24 cellular contexts compared by ENCODE assay signal in the genomic region with DNA sequence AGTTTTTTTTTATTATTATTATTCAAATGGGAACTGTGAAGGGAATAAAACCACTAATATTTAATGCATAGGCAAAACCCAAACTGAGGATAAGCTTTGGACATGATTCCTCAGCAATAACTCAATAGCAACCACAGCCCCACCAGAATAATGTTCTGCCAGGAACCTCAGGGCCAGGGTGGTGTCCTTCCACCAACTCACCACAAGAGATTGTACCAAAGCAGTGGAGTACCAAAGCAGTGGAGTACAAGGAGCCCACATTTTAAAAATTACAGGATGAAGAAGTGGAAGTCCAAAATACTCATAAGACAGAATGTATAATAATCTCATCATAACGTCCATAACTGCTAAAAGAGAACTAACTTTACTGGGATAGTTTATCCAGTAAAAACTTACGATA.
"Had no signal": no experiment of that assay in that cellular context is flagged by ENCODE, and none has a peak within 500 bp of the region (broad histone marks: within the 10 kb centered on the region; RNA-seq: fewer than 3 reads in every experiment).

No MANE protein-coding gene starts in this region.

- H3K9me3 Mint-ChIP-seq: natural killer cell; stimulated activated naive B cell treated with anti-CD40 and anti-IgM and Interleukin-4, amounts not matched to agents 10 μg/mL and 1 μg/mL and 100 μg/mL, for 72 hours; stimulated activated naive CD8-positive, alpha-beta T cell treated with anti-CD3 and anti-CD28 coated beads, Interleukin-15, Interleukin-2, amounts not matched to agents 100 ng/mL and 50 ng/mL, for 24 hours had no signal

- H3K36me3 ChIP-seq: gastrocnemius medialis, lower lobe of right lung, ovary, suprapubic skin, transverse colon, upper lobe of right lung, uterus had no signal

- DNase-seq: dorsolateral prefrontal cortex; effector CD4-positive, alpha-beta T cell; foreskin fibroblast; gastrocnemius medialis; head of caudate nucleus; left ventricle myocardium superior; lower lobe of right lung; natural killer cell; occipital lobe; ovary; psoas muscle; right cardiac atrium; small intestine; stimulated activated CD4-positive, alpha-beta T cell treated with anti-CD3 and anti-CD28 coated beads, Interleukin-15, amount 100 ng/mL, for 24 hours; stimulated activated CD4-positive, alpha-beta T cell treated with anti-CD3 and anti-CD28 coated beads, Interleukin-2, amount 100 ng/mL, for 48 hours; stimulated activated naive B cell treated with anti-CD40 and anti-IgM and Interleukin-4, amounts not matched to agents 10 μg/mL and 1 μg/mL and 100 μg/mL, for 72 hours; transverse colon; upper lobe of right lung; uterus had no signal

- H3K4me3 Mint-ChIP-seq: natural killer cell; stimulated activated naive B cell treated with anti-CD40 and anti-IgM and Interleukin-4, amounts not matched to agents 10 μg/mL and 1 μg/mL and 100 μg/mL, for 72 hours; stimulated activated naive CD8-positive, alpha-beta T cell treated with anti-CD3 and anti-CD28 coated beads, Interleukin-15, Interleukin-2, amounts not matched to agents 100 ng/mL and 50 ng/mL, for 24 hours had no signal

- H3K27me3 ChIP-seq: dorsolateral prefrontal cortex, gastrocnemius medialis, ovary, suprapubic skin, transverse colon, upper lobe of right lung, uterus had no signal

- FAIRE-seq: keratinocyte had no signal

- H3K36me3 Mint-ChIP-seq: natural killer cell; stimulated activated naive B cell treated with anti-CD40 and anti-IgM and Interleukin-4, amounts not matched to agents 10 μg/mL and 1 μg/mL and 100 μg/mL, for 72 hours had no signal

- H3K9me3 ChIP-seq: gastrocnemius medialis, lower lobe of right lung, ovary, psoas muscle, suprapubic skin, transverse colon, upper lobe of right lung, uterus had no signal

- H3K27ac ChIP-seq: dorsolateral prefrontal cortex, epithelial cell of prostate, gastrocnemius medialis, lower lobe of right lung, ovary, psoas muscle, suprapubic skin, transverse colon, upper lobe of right lung, uterus had no signal

- H3K4me3 ChIP-seq: dorsolateral prefrontal cortex, gastrocnemius medialis, lower lobe of right lung, ovary, psoas muscle, suprapubic skin, transverse colon, upper lobe of right lung, uterus had no signal

- ATAC-seq: esophagus mucosa; gastrocnemius medialis; left ventricle myocardium superior; lower lobe of right lung; natural killer cell; psoas muscle; right cardiac atrium; stimulated activated naive B cell treated with anti-CD40 and anti-IgM and Interleukin-4, amounts not matched to agents 10 μg/mL and 1 μg/mL and 100 μg/mL, for 72 hours; upper lobe of right lung had no signal

- H3K27ac Mint-ChIP-seq: natural killer cell; stimulated activated naive B cell treated with anti-CD40 and anti-IgM and Interleukin-4, amounts not matched to agents 10 μg/mL and 1 μg/mL and 100 μg/mL, for 72 hours; stimulated activated naive CD8-positive, alpha-beta T cell treated with anti-CD3 and anti-CD28 coated beads, Interleukin-15, Interleukin-2, amounts not matched to agents 100 ng/mL and 50 ng/mL, for 24 hours had no signal

- H3K4me1 Mint-ChIP-seq: natural killer cell; stimulated activated naive B cell treated with anti-CD40 and anti-IgM and Interleukin-4, amounts not matched to agents 10 μg/mL and 1 μg/mL and 100 μg/mL, for 72 hours had no signal
